Comparison of ENCODE assay signal across 2 cellular contexts in the genomic region with DNA sequence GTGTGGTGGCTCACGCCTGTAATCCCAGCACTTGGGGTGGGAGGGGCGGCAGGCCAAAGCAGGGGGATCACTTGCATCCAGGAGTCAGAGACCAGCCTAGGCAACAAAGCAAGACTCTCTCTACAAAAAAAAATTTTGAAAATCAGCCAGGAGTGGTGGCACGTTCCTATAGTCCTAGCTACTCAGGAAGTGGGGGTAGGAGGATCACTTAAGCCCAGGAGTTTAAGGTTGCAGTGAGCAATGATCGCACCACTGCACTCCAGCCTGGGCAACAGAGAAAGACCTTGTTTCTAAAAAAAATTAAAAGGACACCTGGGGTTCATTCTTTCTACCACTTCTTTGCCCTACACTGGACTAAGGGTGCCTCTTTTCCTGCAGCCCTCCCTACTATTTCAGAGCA.
TF ChIP-seq lines count a peak whose summit lies in the region.

No MANE protein-coding gene starts in this region.

TF ChIP-seq in SK-N-SH treated with all-trans-retinoic acid at 6 μM for 48 hours, 23 proteins besides CTCF, POLR2A, EP300 and RAD21 (continued from another document):
- no peak for TF ChIP-seq CSRNP3 (CRISPR knock-in tag; IDR thresholded peaks at IDR 0.05)
- TF ChIP-seq ZNF8 (CRISPR knock-in tag; IDR thresholded peaks at IDR 0.05) = no peak
- TF ChIP-seq GLIS3 (CRISPR knock-in tag; IDR thresholded peaks at IDR 0.05) = no peak

TF ChIP-seq in WTC11, 78 proteins besides CTCF, POLR2A, EP300 and RAD21 (continued from another document):
- TF ChIP-seq, protein P1, sequence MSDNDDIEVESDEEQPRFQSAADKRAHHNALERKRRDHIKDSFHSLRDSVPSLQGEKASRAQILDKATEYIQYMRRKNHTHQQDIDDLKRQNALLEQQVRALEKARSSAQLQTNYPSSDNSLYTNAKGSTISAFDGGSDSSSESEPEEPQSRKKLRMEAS (CRISPR knock-in tag; IDR thresholded peaks at IDR 0.05) = no peak
- no peak for TF ChIP-seq ELF4 (CRISPR knock-in tag; IDR thresholded peaks at IDR 0.05; ENCODE audit: low read depth)
- TF ChIP-seq NFATC4 (CRISPR knock-in tag; IDR thresholded peaks at IDR 0.05) = no peak
- TF ChIP-seq ZNF121 (CRISPR knock-in tag; IDR thresholded peaks at IDR 0.05) = peak; percentile 16; the same call in 1 of the 2 replicates
